Comparison of ENCODE assay signal across 8 cellular contexts in genomic region chr3:159263750-159264561, GRCh38.
DNase-seq lines count a peak whose midpoint lies in the region; ATAC-seq and TF ChIP-seq lines count a peak whose summit lies in the region.

No MANE protein-coding gene starts in this region.

- H3K27me3 Mint-ChIP-seq in naive thymus-derived CD8-positive, alpha-beta T cell = peaks cover under 1 to 11% (median 4%) of the 10 kb centered on the region in 5 donors

- peak; percentile 34 to 58 for TF ChIP-seq CTCF in left lung (IDR thresholded peaks at IDR 0.05)

- H3K4me3 Mint-ChIP-seq in naive thymus-derived CD8-positive, alpha-beta T cell = no peak overlapping the region

- no peaks in the 10 kb centered on the region for H3K27me3 ChIP-seq in left lung

- DNase-seq in AML-193 (lab: John Stamatoyannopoulos, UW) = peak; percentile 39 to 51
- peak; percentile 34 to 58 for DNase-seq in NCI-H446 (lab: John Stamatoyannopoulos, UW)
- DNase-seq in T47D (ENCODE audit: low read depth in 1 of 2, low spot score in 1 of 2) = peak; percentile 28 to 72
- no peak for DNase-seq in left lung
- no peak for DNase-seq in naive thymus-derived CD8-positive, alpha-beta T cell
- DNase-seq in central memory CD4-positive, alpha-beta T cell = no peak

- H3K27ac Mint-ChIP-seq in naive thymus-derived CD8-positive, alpha-beta T cell = no peak overlapping the region

- peak; percentile 44 for ATAC-seq in GM18867 (IDR thresholded peaks at IDR 0.05; ENCODE audit: unreplicated experiment)
- ATAC-seq in left lung = peak; percentile 84
- no peak for ATAC-seq in GM18520 (IDR thresholded peaks at IDR 0.05; ENCODE audit: unreplicated experiment)
- ATAC-seq in naive thymus-derived CD8-positive, alpha-beta T cell = no peak

- H3K27ac ChIP-seq in left lung = no peak overlapping the region

- H3K36me3 ChIP-seq in left lung = no peaks in the 10 kb centered on the region

- no peaks in the 10 kb centered on the region for H3K9me3 Mint-ChIP-seq in naive thymus-derived CD8-positive, alpha-beta T cell

- H3K4me1 ChIP-seq in left lung = no peaks in the 10 kb centered on the region

- H3K4me1 Mint-ChIP-seq in naive thymus-derived CD8-positive, alpha-beta T cell = peaks cover 0 to 2% (median 0%) of the 10 kb centered on the region in 4 donors

- no peaks in the 10 kb centered on the region for H3K9me3 ChIP-seq in left lung

- POLR2A ChIA-PET in naive thymus-derived CD8-positive, alpha-beta T cell (lab: Charles Lee) = no interaction called here

- in situ Hi-C loops in T47D (cut with HindIII; ENCODE audit: low pct_unique_long_range_greater_than_20kb, low sequenced_read_pairs) = no loop called here

- H3K36me3 Mint-ChIP-seq in naive thymus-derived CD8-positive, alpha-beta T cell = no peaks in the 10 kb centered on the region

- intact Hi-C loops in left lung (cut with DNase I) = loop anchor here in 1 of 2 donors (10.0 kb wide), 1 partner anchor 541 kb away; no protein-coding TSS in a partner anchor

- no peak overlapping the region for H3K4me3 ChIP-seq in left lung

Comparison
In these comparisons a context has a peak if more than half of its experiments do, and no peak if none do; other contexts are left out.
1. DNase-seq: peak in AML-193 (2 of 2), NCI-H446 (2 of 2) and T47D (2 of 2); none in left lung (0 of 2), naive thymus-derived CD8-positive, alpha-beta T cell (0 of 10) and central memory CD4-positive, alpha-beta T cell (single experiment).
2. ATAC-seq: peak in GM18867 (single experiment) and left lung (single experiment); none in GM18520 (single experiment) and naive thymus-derived CD8-positive, alpha-beta T cell (0 of 2).